ENCODE assay signal across 8 cellular contexts in the genomic region with DNA sequence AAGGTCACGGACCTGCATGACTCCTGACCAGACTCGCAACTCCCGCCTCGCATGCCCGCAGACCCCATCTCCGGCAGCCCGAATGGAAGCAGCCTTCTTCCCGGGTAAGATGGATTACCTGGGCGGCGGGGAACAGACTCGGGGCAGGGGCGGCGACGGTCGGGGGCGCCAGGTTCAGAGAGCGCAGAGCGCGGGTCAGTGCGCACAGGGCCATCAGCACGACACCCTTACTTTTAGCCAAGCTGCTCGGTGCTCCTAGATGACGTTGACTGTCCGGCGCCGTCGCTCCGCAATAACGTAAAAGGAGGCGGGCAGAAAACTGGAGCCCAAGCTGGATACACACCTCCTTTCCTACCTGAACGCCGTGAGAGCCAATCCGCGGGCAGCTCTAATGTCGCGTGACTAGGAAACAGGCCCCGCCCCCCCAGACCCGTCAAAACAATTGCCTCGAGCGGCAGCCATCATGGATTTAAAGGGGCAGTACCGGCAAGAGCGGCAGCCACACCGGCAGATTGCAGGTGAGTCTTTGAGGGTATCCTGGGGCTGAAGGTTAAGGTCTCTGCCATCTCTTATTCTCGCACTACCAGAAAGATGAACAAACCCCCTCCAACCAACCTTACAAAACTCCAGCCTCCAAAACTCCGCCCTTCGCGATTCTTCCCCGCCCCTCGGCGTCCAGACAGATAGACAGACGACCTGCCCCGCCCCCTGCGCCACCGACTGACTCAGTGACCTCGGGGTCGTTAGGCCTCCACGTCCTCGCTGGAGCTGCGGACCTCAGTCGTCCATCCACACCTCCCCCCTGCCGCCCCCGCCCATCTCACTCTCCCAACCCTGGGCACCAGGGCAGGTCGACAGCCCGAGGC. TPM values are rescaled to one million over a fixed set of nuclear protein-coding genes. Genes with fewer than 3 reads are reported as not detected.
DNase-seq lines count a peak whose midpoint lies in the region; ATAC-seq, FAIRE-seq and TF ChIP-seq lines count a peak whose summit lies in the region.

A gene (plus strand): TSS at position 464 of the 866 bp plus-strand sequence. CDS start 1,705 bp downstream, outside the sequence.
A gene (minus strand): TSS at position 267 of the 866 bp plus-strand sequence. CDS start 53 bp downstream, at position 214.

- H3K27ac Mint-ChIP-seq in memory B cell: peak within 1 kb of the TSS; percentile 98

- H3K14ac ChIP-seq in H1 (ENCODE audit: insufficient read length): no peak within 1 kb of the TSS

- no peak for TF ChIP-seq CTCF in GM20000 (IDR thresholded peaks at IDR 0.05; ENCODE audit: extremely low read depth, missing control alignments)
- no peak for TF ChIP-seq CTCF in H1 (IDR thresholded peaks at IDR 0.05; ENCODE audit: control extremely low read depth in 1 of 3, insufficient read depth in 1 of 3, low read depth in 1 of 3, low read length in 3 of 3)

- H2AK5ac ChIP-seq in H1 (ENCODE audit: low read depth, low read length): no peak within 1 kb of the TSS; the same call in 1 of the 2 replicates

- no peak within 1 kb of the TSS; the same call in 1 of the 2 replicates for H2BK15ac ChIP-seq in H1 (ENCODE audit: low read length)

- H3K27ac ChIP-seq in H1 (ENCODE audit: low read depth, low read length): peak within 1 kb of the TSS; percentile 89

- peak within 1 kb of the TSS; percentile 81 for H2BK5ac ChIP-seq in H1 (ENCODE audit: low read depth, low read length)

- POLR2A ChIA-PET in H1 (lab: Charles Lee; ENCODE audit: partially characterized antibody): interaction anchor here (0.6 to 3.5 kb wide), 32 partner anchors 8 to 310 kb away, joined by 3 to 19 read pairs (median 4); a partner anchor contains a TSS

- no peak within 1 kb of the TSS for H2BK120ac ChIP-seq in H1 (replicated peaks; ENCODE audit: low read depth, low read length)

- TF ChIP-seq EP300 in H1 (IDR thresholded peaks at IDR 0.05; ENCODE audit: borderline replicate concordance in 1 of 2, low read depth in 2 of 2, low read length in 2 of 2): 0 out of 3 replicates have a peak, but pooled peaks of 1 of the 2 experiments have one; percentile 10

- H2BK20ac ChIP-seq in H1 (ENCODE audit: low read length): no peak within 1 kb of the TSS

- H3K18ac ChIP-seq in H1 (ENCODE audit: extremely low read depth, low read length): peak within 1 kb of the TSS; percentile 86; the same call in 1 of the 2 replicates

- H3K4ac ChIP-seq in H1 (replicated peaks; ENCODE audit: insufficient read length, low read depth, low read length): no peak within 1 kb of the TSS

- H3K23me2 ChIP-seq in H1 (ENCODE audit: low read depth, low read length): peaks cover 10% of the 10 kb centered on the region; the same call in 1 of the 2 replicates

- H3K56ac ChIP-seq in H1 (replicated peaks; ENCODE audit: insufficient read length, low read depth, low read length): peak within 1 kb of the TSS; percentile 55

- peak; percentile 36 for FAIRE-seq in H1 (lab: Jason Lieb, UNC)

- peak within 1 kb of the TSS; percentile 67 for H4K91ac ChIP-seq in H1 (replicated peaks; ENCODE audit: insufficient read length, low read length)

- ATAC-seq in memory B cell (ENCODE audit: low read depth): peak; percentile 95

- H3K36me3 Mint-ChIP-seq in memory B cell: peaks cover 12% of the 10 kb centered on the region

- no peaks in the 10 kb centered on the region for H3K27me3 ChIP-seq in H1 (replicated peaks in 1 of 4; ENCODE audit: control insufficient read depth in 3 of 4, extremely low read depth in 1 of 4, insufficient read depth in 3 of 4, low read length in 3 of 4)

- WGBS in H1 (ENCODE audit: extremely low coverage in 1 of 2, insufficient coverage in 1 of 2, insufficient read length in 1 of 2, insufficient replicate concordance in 2 of 2, low coverage in 1 of 2, low lambda C conversion rate in 2 of 2, missing lambda C conversion rate in 1 of 2), 2 experiments: 1% methylated on average over 54 of the region's 64 CpGs; no CpG with 5 or more reads in 1 of the 2 experiments

- H3K9me3 Mint-ChIP-seq in memory B cell: no peaks in the 10 kb centered on the region

- H3K23ac ChIP-seq in H1 (ENCODE audit: insufficient read length): no peak within 1 kb of the TSS

- H4K5ac ChIP-seq in H1 (ENCODE audit: insufficient read length, low read depth, low read length): peak within 1 kb of the TSS; percentile 88

- peak within 1 kb of the TSS; percentile 18; the same call in 1 of the 2 replicates for H2BK12ac ChIP-seq in H1 (ENCODE audit: low read depth, low read length)

- peak within 1 kb of the TSS; percentile 90 to 99 (median 98) for H3K4me3 ChIP-seq in H1 (ENCODE audit: extremely low read depth in 1 of 4, insufficient read depth in 2 of 4, low read depth in 3 of 4, low read length in 4 of 4)

- peak within 1 kb of the TSS; percentile 97 for H3K4me3 Mint-ChIP-seq in memory B cell

- CTCF ChIA-PET in H1 (lab: Charles Lee; ENCODE audit: partially characterized antibody): interaction anchor here (0.5 to 3.1 kb wide), 10 partner anchors 7 to 166 kb away, joined by 3 to 20 read pairs (median 4); no protein-coding TSS in a partner anchor

- H4K8ac ChIP-seq in H1 (ENCODE audit: extremely low read depth, insufficient read depth, low read length): peak within 1 kb of the TSS; percentile 94

- peaks cover 14% of the 10 kb centered on the region for H3K79me1 ChIP-seq in H1 (ENCODE audit: low read depth, low read length)

- H3K36me3 ChIP-seq in H1 (ENCODE audit: control insufficient read depth in 2 of 4, insufficient read depth in 4 of 4, low read length in 3 of 4): peaks cover 3 to 16% (median 11%) of the 10 kb centered on the region in 4 experiments; a peak in 6 of 8 replicates

- TF ChIP-seq RAD21 in H1 (IDR thresholded peaks at IDR 0.05 in 1 of 2, conservative IDR thresholded peaks at IDR 0.05 in 1 of 2; ENCODE audit: low read depth in 2 of 2, low read length in 2 of 2): 0 out of 4 replicates have a peak, but pooled peaks of 1 of the 2 experiments have one; percentile 8

- H3K27me3 Mint-ChIP-seq in memory B cell: no peaks in the 10 kb centered on the region

- peaks cover 16% of the 10 kb centered on the region for H3K4me1 Mint-ChIP-seq in memory B cell

- H3K9ac ChIP-seq in H1 (replicated peaks in 1 of 4; ENCODE audit: extremely low read depth in 1 of 4, low read depth in 3 of 4, low read length in 3 of 4): peak within 1 kb of the TSS; percentile 82 to 92 (median 91)

- peak in 1 of 2 experiments; percentile 98; a peak in 2 of 3 replicates for TF ChIP-seq POLR2A in H1 (IDR thresholded peaks at IDR 0.05; ENCODE audit: control extremely low read depth in 1 of 2, low read depth in 2 of 2, low read length in 2 of 2)

- peak within 1 kb of the TSS; percentile 74 to 92 for H3K4me2 ChIP-seq in H1 (ENCODE audit: insufficient read depth in 1 of 2, low read depth in 2 of 2, low read length in 2 of 2)

- peak within 1 kb of the TSS; percentile 95; the same call in 1 of the 2 replicates for H2AFZ ChIP-seq in H1 (ENCODE audit: low read length)

- H4K20me1 ChIP-seq in H1 (replicated peaks in 1 of 2; ENCODE audit: control insufficient read depth in 1 of 2, insufficient read depth in 2 of 2, low read length in 2 of 2): no peaks in the 10 kb centered on the region

- no peaks in the 10 kb centered on the region for H3K9me3 ChIP-seq in H1 (ENCODE audit: insufficient read depth in 2 of 2, low read depth in 1 of 2, low read length in 1 of 2)

- peaks cover 6 to 16% of the 10 kb centered on the region in 2 experiments; a peak in 3 of 4 replicates for H3K79me2 ChIP-seq in H1 (ENCODE audit: control insufficient read depth in 1 of 2, insufficient read depth in 2 of 2, low read length in 2 of 2)

- peaks cover 4 to 10% (median 5%) of the 10 kb centered on the region in 4 experiments; a peak in 5 of 7 replicates for H3K4me1 ChIP-seq in H1 (replicated peaks in 1 of 4; ENCODE audit: control insufficient read depth in 3 of 4, insufficient read depth in 4 of 4, low read length in 3 of 4)

- DNase-seq in CMK (ENCODE audit: low read depth) (peak; percentile 94), GM20000 (ENCODE audit: low spot score) (peak; percentile 99), HT-29 (ENCODE audit: low spot score) (peak; percentile 99), NOMO-1 (lab: John Stamatoyannopoulos, UW; ENCODE audit: unreplicated experiment in 2 of 2) (peak; percentile 98 to 99), H1 (ENCODE audit: low read depth in 1 of 2, low spot score in 2 of 2) (peak; percentile 94 to 99), memory B cell (ENCODE audit: low spot score in 2 of 2) (peak; percentile 93 to 95)
- DNase-seq in activated CD8-positive, alpha-beta memory T cell treated with anti-CD3 and anti-CD28 coated beads for 48 hours (ENCODE audit: low read depth in 2 of 3, low spot score in 2 of 3): peak; percentile 88 to 94 (median 92)
- peak; percentile 89 for DNase-seq in stimulated activated CD8-positive, alpha-beta memory T cell treated with anti-CD3 and anti-CD28 coated beads, Interleukin-12 subunit alpha, Interleukin-12 subunit beta, amount 100 ng/mL, for 24 hours (ENCODE audit: extremely low read depth)

TF ChIP-seq in H1, 55 proteins besides CTCF, POLR2A, EP300 and RAD21 (continues in another document):
- TF ChIP-seq KDM5A (IDR thresholded peaks at IDR 0.05; ENCODE audit: low read length): peak; percentile 95
- no peak for TF ChIP-seq CHD1 (IDR thresholded peaks at IDR 0.05; ENCODE audit: low read depth, low read length)
- TF ChIP-seq BCL11A (IDR thresholded peaks at IDR 0.05; ENCODE audit: low read depth in 2 of 2, low read length in 2 of 2): no peak

RNA-seq across cellular contexts. Expression of the first gene that starts in this region (rescaled TPM):
- total RNA-seq in HT-29 (2014; rRNA removed; shearing (Covaris generic)): 47.6 and 58.8 TPM in 2 replicates
- total RNA-seq in H1 (2021; fragmentation: NEBNext Ultra II Directional; extraction: Animal tissue kit (Norgen Biotek cat#: 25700)): 27.7 and 28.5 TPM in 2 replicates
- 15.7 and 23.8 TPM in 2 replicates for polyA plus RNA-seq in H1 (2011; rRNA removed)
- 23.5 TPM for polyA plus RNA-seq in H1 (2011; cell fraction: cytosol; rRNA removed)
- polyA plus RNA-seq in H1 (2011; cell fraction: nucleus; rRNA removed): 63.1 TPM
- polyA plus RNA-seq in H1 (2012, experiment 1 of 2): 17.2 to 26.8 TPM (median 26.2 TPM) in 4 replicates
- polyA plus RNA-seq in H1 (2012, experiment 2 of 2): 20.2 TPM
- polyA plus RNA-seq in H1 (2013, experiment 1 of 2): 14.9 TPM
- 13.6 TPM for polyA plus RNA-seq in H1 (2013, experiment 2 of 2)
- 17.6 and 19.2 TPM in 2 replicates for polyA minus RNA-seq in H1 (2011; rRNA and poly(A)+ RNA removed)
- 9.5 TPM for polyA minus RNA-seq in H1 (2011; cell fraction: cytosol; rRNA and poly(A)+ RNA removed)
- 20.0 TPM for polyA minus RNA-seq in H1 (2011; cell fraction: nucleus; rRNA and poly(A)+ RNA removed)

RNA-seq across cellular contexts. Expression of the second gene that starts in this region (rescaled TPM):
- 54.4 and 79.1 TPM in 2 replicates for total RNA-seq in HT-29 (2014; rRNA removed; shearing (Covaris generic))
- 97.7 and 99.9 TPM in 2 replicates for total RNA-seq in H1 (2021; fragmentation: NEBNext Ultra II Directional; extraction: Animal tissue kit (Norgen Biotek cat#: 25700))
- 58.7 and 61.0 TPM in 2 replicates for polyA plus RNA-seq in H1 (2011; rRNA removed)
- polyA plus RNA-seq in H1 (2011; cell fraction: cytosol; rRNA removed): 50.1 TPM
- polyA plus RNA-seq in H1 (2011; cell fraction: nucleus; rRNA removed): 62.3 TPM
- polyA plus RNA-seq in H1 (2012, experiment 1 of 2): 74.9 to 127 TPM (median 111 TPM) in 4 replicates
- polyA plus RNA-seq in H1 (2012, experiment 2 of 2): 83.0 TPM
- polyA plus RNA-seq in H1 (2013, experiment 1 of 2): 66.2 TPM
- polyA plus RNA-seq in H1 (2013, experiment 2 of 2): 61.9 TPM
- 34.6 and 36.2 TPM in 2 replicates for polyA minus RNA-seq in H1 (2011; rRNA and poly(A)+ RNA removed)
- 37.5 TPM for polyA minus RNA-seq in H1 (2011; cell fraction: cytosol; rRNA and poly(A)+ RNA removed)
- polyA minus RNA-seq in H1 (2011; cell fraction: nucleus; rRNA and poly(A)+ RNA removed): 16.5 TPM

Comparison
In these comparisons a context has a peak if more than half of its experiments do, and no peak if none do; other contexts are left out.
1. Peak in every context shown above with its lines: DNase-seq, ATAC-seq, H3K4me3 ChIP-seq and H3K27ac ChIP-seq.